Comparison of ENCODE assay signal across 7 cellular contexts in genomic region chr12:71439613-71440392, GRCh38. TPM values are rescaled to one million over a fixed set of nuclear protein-coding genes. Genes with fewer than 3 reads are reported as not detected.
DNase-seq lines count a peak whose midpoint lies in the region; ATAC-seq and TF ChIP-seq lines count a peak whose summit lies in the region.

Gene LGR5 (plus strand): TSS chr12:71439798. CDS start chr12:71440081, 283 bp downstream.

- 0 to 1% methylated on average over 48 to 71 of the region's 71 CpGs for WGBS in aorta, 2 donors

- H3K27me3 ChIP-seq in aorta (ENCODE audit: control insufficient read depth in 1 of 2, insufficient read depth in 2 of 2, low read length in 1 of 2): no peaks in the 10 kb centered on the region

- intact Hi-C loops in aorta (cut with DNase I): loop anchor here (5.0 to 10.0 kb wide), 2 partner anchors 37 to 55 kb away; no protein-coding TSS in a partner anchor

- TF ChIP-seq CTCF in GM10248 (IDR thresholded peaks at IDR 0.05; ENCODE audit: control extremely low read depth, extremely low read depth, low read depth, missing control alignments) (no peak), WI38 (IDR thresholded peaks at IDR 0.05; ENCODE audit: low read depth, low read length) (no peak)

- no peaks in the 10 kb centered on the region for H3K36me3 ChIP-seq in aorta (ENCODE audit: control insufficient read depth in 1 of 2, insufficient read depth in 2 of 2, low read length in 1 of 2)

- H3K9me3 ChIP-seq in aorta (ENCODE audit: control insufficient read depth, low read length): peaks cover 5% of the 10 kb centered on the region

- peak; percentile 16 for DNase-seq in GM10248 (ENCODE audit: extremely low spot score)
- peak; percentile 2 for DNase-seq in HT1080 (ENCODE audit: low read depth)
- peak; percentile 12 for DNase-seq in fibroblast of gingiva (ENCODE audit: low read depth)
- peak; percentile 28 for DNase-seq in myocyte (ENCODE audit: low read depth)
- DNase-seq in aorta: peak; percentile 52 to 84

- H3K4me1 ChIP-seq in aorta (ENCODE audit: control insufficient read depth in 1 of 2, insufficient read depth in 2 of 2, low read length in 2 of 2): peaks cover 0 to 3% of the 10 kb centered on the region in 2 donors

- H3K27ac ChIP-seq in aorta (ENCODE audit: low read depth in 1 of 2, low read length in 2 of 2): no peak within 1 kb of the TSS

- peak; percentile 65 for ATAC-seq in aorta (ENCODE audit: low FRiP score)
- ATAC-seq in HG03457 (IDR thresholded peaks at IDR 0.05; ENCODE audit: unreplicated experiment): no peak

- POLR2A ChIA-PET in GM10248 (lab: Yijun Ruan, JAX): no interaction called here

- CTCF ChIA-PET in GM10248 (lab: Yijun Ruan, JAX): no interaction called here

- H3K4me3 ChIP-seq in WI38 (ENCODE audit: low read depth, low read length) (peak within 1 kb of the TSS; percentile 54), aorta (ENCODE audit: low read length in 2 of 2) (peak within 1 kb of the TSS; percentile 39 to 44)

RNA-seq across cellular contexts. Expression of gene LGR5, which starts in this region (rescaled TPM):
- total RNA-seq in HT1080 (2014; rRNA removed; shearing (Covaris generic)): 0.10 TPM in 1 of 2 replicates, not detected in the other
- polyA plus RNA-seq in HT1080 (2015; cell fraction: cytosol; rRNA removed): not detected in 2 replicates
- polyA plus RNA-seq in HT1080 (2015; cell fraction: nucleus; rRNA removed): 0.11 TPM in 1 of 2 replicates, not detected in the other
- total RNA-seq in myocyte (not detected in 2 replicates), aorta (1 to 10 TPM in 1 of 2 donors, under 1 TPM in 1; 0.65 to 1.6 TPM)
- polyA plus RNA-seq in myocyte (2012): 0.03 TPM
- under 1 TPM; 0.10 to 0.50 TPM for polyA plus RNA-seq in aorta

Comparison
In these comparisons a context has a peak if more than half of its experiments do, and no peak if none do; other contexts are left out.
1. Peak in DNase-seq in HT1080; RNA of the gene not detected or under 1 TPM.
2. Peak in DNase-seq in myocyte; RNA of the gene not detected or under 1 TPM.
3. DNase-seq: peak in every context shown above with its lines; median percentile 68 in aorta; 28 in myocyte; 16 in GM10248; 12 in fibroblast of gingiva; 2 in HT1080.